In the genomic region with DNA sequence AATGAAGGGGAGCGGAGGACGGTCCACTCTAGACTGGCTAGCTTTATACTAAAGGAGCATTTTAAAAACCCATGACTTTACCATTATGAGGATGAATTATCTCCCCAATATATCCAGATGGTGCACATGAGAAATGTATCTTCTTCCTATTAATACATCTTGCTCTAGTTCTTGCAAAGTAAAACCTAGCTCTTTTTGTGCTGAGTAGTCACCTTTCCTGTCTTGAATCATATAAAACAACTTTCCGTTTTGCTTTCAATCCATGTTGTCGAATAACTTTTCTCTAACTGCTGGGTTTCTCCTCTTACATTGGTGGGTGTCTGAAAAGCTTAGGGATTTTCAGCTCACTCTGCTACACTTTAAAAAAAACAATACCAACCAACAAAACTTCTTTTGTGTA, we compare ENCODE assay signal across 25 cellular contexts.
"Had no signal": no experiment of that assay in that cellular context is flagged by ENCODE, and none has a peak within 500 bp of the region (broad histone marks: within the 10 kb centered on the region; RNA-seq: fewer than 3 reads in every experiment).

No MANE protein-coding gene starts in this region.

- H3K36me3 ChIP-seq: neural progenitor cell, ovary, right lobe of liver, sigmoid colon, stomach, thoracic aorta, thyroid gland, tibial nerve, upper lobe of left lung, vagina had no signal

- ATAC-seq: natural killer cell; psoas muscle; right cardiac atrium; right lobe of liver; stimulated activated naive B cell treated with anti-CD40 and anti-IgM and Interleukin-4, amounts not matched to agents 10 μg/mL and 1 μg/mL and 100 μg/mL, for 72 hours had no signal

- H2AFZ ChIP-seq: neural progenitor cell, parathyroid adenoma had no signal

- FAIRE-seq: small intestine, urothelium cell line had no signal

- H3K9ac ChIP-seq: neural progenitor cell, parathyroid adenoma had no signal

- H3K27ac ChIP-seq: neural progenitor cell, ovary, parathyroid adenoma, psoas muscle, right lobe of liver, sigmoid colon, stomach, thoracic aorta, thyroid gland, tibial nerve, upper lobe of left lung, vagina had no signal

- DNase-seq: natural killer cell; occipital lobe; ovary; posterior cingulate gyrus; psoas muscle; right cardiac atrium; right lobe of liver; sigmoid colon; small intestine; stimulated activated CD4-positive, alpha-beta T cell treated with anti-CD3 and anti-CD28 coated beads, Interleukin-15, amount 100 ng/mL, for 24 hours; stimulated activated CD4-positive, alpha-beta T cell treated with anti-CD3 and anti-CD28 coated beads, Interleukin-2, amount 100 ng/mL, for 24 hours; stimulated activated CD4-positive, alpha-beta T cell treated with anti-CD3 and anti-CD28 coated beads, Interleukin-2, amount 100 ng/mL, for 48 hours; stimulated activated CD4-positive, alpha-beta T cell treated with anti-CD3 and anti-CD28 coated beads, Interleukin-4, amount 100 ng/mL, for 24 hours; stimulated activated naive B cell treated with anti-CD40 and anti-IgM and Interleukin-4, amounts not matched to agents 10 μg/mL and 1 μg/mL and 100 μg/mL, for 72 hours; stimulated activated naive CD4-positive, alpha-beta T cell treated with Interleukin-2 at 50 U/mL for 16 hours; stomach; thyroid gland; trophoblast cell; upper lobe of left lung had no signal

- H3K79me2 ChIP-seq: parathyroid adenoma had no signal

- H3K4me1 ChIP-seq: neural progenitor cell, parathyroid adenoma, psoas muscle, right lobe of liver, sigmoid colon, stomach, thyroid gland, tibial nerve, upper lobe of left lung, vagina had no signal

- H3K4me2 ChIP-seq: neural progenitor cell had no signal

- H3K27me3 ChIP-seq: neural progenitor cell, ovary, right lobe of liver, sigmoid colon, stomach, thyroid gland, tibial nerve, upper lobe of left lung, vagina had no signal

- H3K9me3 ChIP-seq: ovary, psoas muscle, right lobe of liver, sigmoid colon, stomach, thoracic aorta, thyroid gland, tibial nerve, upper lobe of left lung, vagina had no signal

- H3K4me3 ChIP-seq: neural progenitor cell, ovary, psoas muscle, right lobe of liver, sigmoid colon, stomach, thoracic aorta, thyroid gland, tibial nerve, upper lobe of left lung, vagina had no signal
